1 cellular context compared by ENCODE assay signal in genomic region chr6:125829433-125829832, GRCh38.
TF ChIP-seq lines count a peak whose summit lies in the region.

No MANE protein-coding gene starts in this region.

TF ChIP-seq in GM12878, 131 proteins besides CTCF, POLR2A, EP300 and RAD21 (continued from another document):
- no peak for TF ChIP-seq E2F8 (IDR thresholded peaks at IDR 0.05; ENCODE audit: low read depth, partially characterized antibody)
- TF ChIP-seq NRF1 (conservative IDR thresholded peaks at IDR 0.05; ENCODE audit: low read depth, low read length): no peak
